In genomic region chr17:8224891-8225812, GRCh38 we compare ENCODE assay signal across 2 cellular contexts.
TF ChIP-seq lines count a peak whose summit lies in the region.

No MANE protein-coding gene starts in this region.

TF ChIP-seq in HCT116, 20 proteins besides CTCF, POLR2A, EP300 and RAD21:
- TF ChIP-seq SIN3A (IDR thresholded peaks at IDR 0.05; ENCODE audit: low read depth) (no peak), ATF3 (IDR thresholded peaks at IDR 0.05) (no peak), CBX3 (IDR thresholded peaks at IDR 0.05; ENCODE audit: low read depth) (no peak), ELF1 (IDR thresholded peaks at IDR 0.05; ENCODE audit: borderline replicate concordance, low read depth) (no peak), ZFX (IDR thresholded peaks at IDR 0.05) (no peak), SP1 (IDR thresholded peaks at IDR 0.05; ENCODE audit: low read depth) (no peak), TCF7L2 (IDR thresholded peaks at IDR 0.05; ENCODE audit: borderline replicate concordance, extremely low read depth, insufficient read depth, insufficient read length) (no peak)

TF ChIP-seq in SK-N-SH, 30 proteins besides CTCF, POLR2A, EP300 and RAD21:
- no peak for TF ChIP-seq CHD2 (IDR thresholded peaks at IDR 0.05; ENCODE audit: low read length, partially characterized antibody)
- no peak for TF ChIP-seq RFX5 (IDR thresholded peaks at IDR 0.05; ENCODE audit: low read length)
- TF ChIP-seq MEF2A (IDR thresholded peaks at IDR 0.05; ENCODE audit: borderline replicate concordance, low read depth): no peak
- no peak for TF ChIP-seq SIN3A (IDR thresholded peaks at IDR 0.05; ENCODE audit: borderline replicate concordance, low read depth, low read length)
- no peak for TF ChIP-seq TAF1 (IDR thresholded peaks at IDR 0.05; ENCODE audit: borderline replicate concordance, low read depth, low read length)
- TF ChIP-seq JUND (IDR thresholded peaks at IDR 0.05): no peak
- no peak for TF ChIP-seq GATA2 (CRISPR knock-in tag; IDR thresholded peaks at IDR 0.05)
